ENCODE assay signal across 11 cellular contexts in genomic region chr9:35835216-35835604, GRCh38. TPM values are rescaled to one million over a fixed set of nuclear protein-coding genes. Genes with fewer than 3 reads are reported as not detected.
A peak's percentile ranks its signal among the peaks of the same experiment; 100 is the strongest.
DNase-seq lines count a peak whose midpoint lies in the region; ATAC-seq and TF ChIP-seq lines count a peak whose summit lies in the region.
"Had no signal": no experiment of that assay in that cellular context is flagged by ENCODE, and none has a peak within 500 bp of the region (broad histone marks: within the 10 kb centered on the region; RNA-seq: fewer than 3 reads in every experiment).

No MANE protein-coding gene starts in this region.

- H3K27me3 ChIP-seq in IMR-90 (ENCODE audit: control insufficient read depth, insufficient read depth, low read length) (no peaks in the 10 kb centered on the region), mammary epithelial cell (ENCODE audit: insufficient read depth, low read length) (no peaks in the 10 kb centered on the region), neuronal stem cell (ENCODE audit: control insufficient read depth in 3 of 3, insufficient read depth in 3 of 3, low read depth in 1 of 3, low read length in 3 of 3) (no peaks in the 10 kb centered on the region)

- H4K8ac ChIP-seq in IMR-90 (ENCODE audit: low read depth in 2 of 2, low read length in 2 of 2): no peak overlapping the region
- H4K8ac ChIP-seq in neuronal stem cell (ENCODE audit: low read depth, low read length): no peak overlapping the region

- no peak overlapping the region for H2BK20ac ChIP-seq in IMR-90 (ENCODE audit: low read depth, low read length)

- H3K9ac ChIP-seq in IMR-90 (ENCODE audit: low read depth, low read length): no peak overlapping the region
- no peak overlapping the region for H3K9ac ChIP-seq in mammary epithelial cell (ENCODE audit: insufficient read depth, low read length)
- H3K9ac ChIP-seq in neuronal stem cell (ENCODE audit: low read depth, low read length, poor library complexity): peak overlapping the region; percentile 52

- H3K18ac ChIP-seq in IMR-90 (ENCODE audit: low read depth, low read length) (no peak overlapping the region), neuronal stem cell (ENCODE audit: low read length) (no peak overlapping the region)

- H4K91ac ChIP-seq in IMR-90 (ENCODE audit: insufficient read depth, low read depth, low read length) (no peak overlapping the region), neuronal stem cell (ENCODE audit: low read depth, low read length, poor library complexity) (no peak overlapping the region)

- no peak overlapping the region for H2AK9ac ChIP-seq in IMR-90 (replicated peaks; ENCODE audit: low read depth, low read length, poor library complexity)

- H2AFZ ChIP-seq in IMR-90 (replicated peaks; ENCODE audit: low read length, poor library complexity) (no peak overlapping the region), mammary epithelial cell (ENCODE audit: low read depth, low read length) (no peak overlapping the region), neuronal stem cell (ENCODE audit: low read length) (no peak overlapping the region)

- intact Hi-C loops in IMR-90 (cut with micrococcal nuclease) (no loop called here), mammary epithelial cell (cut with micrococcal nuclease) (no loop called here)

- no peak overlapping the region for H3K14ac ChIP-seq in IMR-90 (replicated peaks; ENCODE audit: low read depth, low read length)
- no peak overlapping the region for H3K14ac ChIP-seq in neuronal stem cell (ENCODE audit: low read length)

- no peak for TF ChIP-seq POLR2A in IMR-90 (IDR thresholded peaks at IDR 0.05; ENCODE audit: low read depth, low read length)

- peaks cover 2 to 9% of the 10 kb centered on the region in 2 experiments; a peak in 3 of 4 replicates for H3K79me1 ChIP-seq in IMR-90 (ENCODE audit: low read depth in 1 of 2, low read length in 2 of 2)
- H3K79me1 ChIP-seq in neuronal stem cell (ENCODE audit: low read depth, low read length): peaks cover 1% of the 10 kb centered on the region

- H3K36me3 ChIP-seq in IMR-90 (ENCODE audit: control insufficient read depth, insufficient read depth, low read length) (no peaks in the 10 kb centered on the region), mammary epithelial cell (ENCODE audit: insufficient read depth, low read length) (no peaks in the 10 kb centered on the region), neuronal stem cell (replicated peaks in 1 of 2; ENCODE audit: control insufficient read depth in 2 of 2, insufficient read depth in 2 of 2, low read length in 2 of 2) (peaks cover 4 to 10% of the 10 kb centered on the region in 2 donors)

- CTCF ChIA-PET in GM10248 (lab: Yijun Ruan, JAX) (interaction anchor here (0.9 to 5.0 kb wide), 11 partner anchors 9 to 108 kb away, joined by 3 to 39 read pairs (median 4); no protein-coding TSS in a partner anchor), IMR-90 (lab: Yijun Ruan, JAX) (interaction anchor here (1.1 to 1.2 kb wide), 2 partner anchors 9 to 16 kb away, joined by 3 to 4 read pairs; no protein-coding TSS in a partner anchor), mammary epithelial cell (lab: Charles Lee; ENCODE audit: low non-redundant PET) (interaction anchor here (0.6 kb wide), 1 partner anchor 47 kb away, joined by 7 read pairs; no protein-coding TSS in a partner anchor)

- in situ Hi-C loops in IMR-90 (cut with MboI; ENCODE audit: low sequenced_read_pairs): no loop called here
- in situ Hi-C loops in mammary epithelial cell (cut with MboI; ENCODE audit: low sequenced_read_pairs in 2 of 2): no loop called here

- H3K9me1 ChIP-seq in IMR-90 (ENCODE audit: insufficient read depth, low read length): peaks cover 7% of the 10 kb centered on the region; the same call in 1 of the 2 replicates

- no peak overlapping the region for H2BK15ac ChIP-seq in IMR-90 (ENCODE audit: low read depth, low read length)
- H2BK15ac ChIP-seq in neuronal stem cell (ENCODE audit: low read length): no peak overlapping the region

- 0 out of 2 replicates have a peak, but pooled peaks have one; percentile 8 for TF ChIP-seq RAD21 in IMR-90 (IDR thresholded peaks at IDR 0.05; ENCODE audit: low read length)

- BruUV-seq in IMR-90 (replicated peaks; lab: Mats Ljungman, UMichigan): no TSS peak
- no TSS peak for BruUV-seq in mammary epithelial cell (replicated peaks; lab: Mats Ljungman, UMichigan)

- dilution Hi-C loops in IMR-90 (cut with HindIII; ENCODE audit: low sequenced_read_pairs, unreplicated experiment) (no loop called here), mammary epithelial cell (cut with HindIII; ENCODE audit: low sequenced_read_pairs) (no loop called here)

- ATAC-seq in IMR-90 (ENCODE audit: low read depth) (no peak), GM21390 (IDR thresholded peaks at IDR 0.05; ENCODE audit: unreplicated experiment) (no peak)
- ATAC-seq: heart left ventricle had no signal

- H3K4me1 ChIP-seq in IMR-90 (ENCODE audit: control insufficient read depth, insufficient read depth, low read length) (no peaks in the 10 kb centered on the region), mammary epithelial cell (ENCODE audit: insufficient read depth, low read length) (no peaks in the 10 kb centered on the region), neuronal stem cell (ENCODE audit: control insufficient read depth in 2 of 2, insufficient read depth in 1 of 2, low read depth in 1 of 2, low read length in 2 of 2) (peaks cover 0 to 5% of the 10 kb centered on the region in 2 donors)

- H3K79me2 ChIP-seq in mammary epithelial cell (ENCODE audit: insufficient read depth, low read length): no peaks in the 10 kb centered on the region

- H4K20me1 ChIP-seq in IMR-90 (ENCODE audit: insufficient read depth, low read length) (no peaks in the 10 kb centered on the region), mammary epithelial cell (ENCODE audit: insufficient read depth, low read length) (no peaks in the 10 kb centered on the region)

- TF ChIP-seq CTCF in GM10248 (IDR thresholded peaks at IDR 0.05; ENCODE audit: control extremely low read depth, extremely low read depth, low read depth, missing control alignments) (peak; percentile 13), IMR-90 (conservative IDR thresholded peaks at IDR 0.05; ENCODE audit: low read depth, low read length) (0 out of 2 replicates have a peak, but pooled peaks have one; percentile 10), mammary epithelial cell (conservative IDR thresholded peaks at IDR 0.05 in 1 of 2, IDR thresholded peaks at IDR 0.05 in 1 of 2; ENCODE audit: extremely low read depth in 1 of 2, insufficient read depth in 1 of 2, low read depth in 1 of 2, low read length in 2 of 2) (peak; percentile 22 to 50)

- 100% methylated on average over 1 of the region's 3 CpGs; no CpG with 5 or more reads in 1 of the 2 experiments for WGBS in IMR-90 (ENCODE audit: extremely low coverage in 2 of 2, insufficient read length in 1 of 2), 2 experiments
- 100% methylated on average over 3 of the region's 3 CpGs for WGBS in mammary epithelial cell (ENCODE audit: low coverage, missing lambda C conversion rate)
- no CpG with 5 or more reads among the region's 3 CpGs for WGBS in neuronal stem cell (ENCODE audit: extremely low coverage in 2 of 2, insufficient read length in 2 of 2, insufficient replicate concordance in 1 of 2), 2 donors

- no peak overlapping the region for H3K56ac ChIP-seq in IMR-90 (ENCODE audit: extremely low read depth, insufficient read depth, low read length)

- H3K9me3 ChIP-seq in IMR-90 (ENCODE audit: control insufficient read depth, insufficient read depth, low read length): no peaks in the 10 kb centered on the region
- no peaks in the 10 kb centered on the region for H3K9me3 ChIP-seq in mammary epithelial cell (replicated peaks; ENCODE audit: insufficient read depth, low read length)
- no peaks in the 10 kb centered on the region for H3K9me3 ChIP-seq in neuronal stem cell (replicated peaks in 1 of 2; ENCODE audit: control insufficient read depth in 2 of 2, insufficient read depth in 1 of 2, low read depth in 1 of 2, low read length in 2 of 2)
- H3K9me3 ChIP-seq: heart left ventricle had no signal

- no peak overlapping the region for H3K4me3 ChIP-seq in IMR-90 (ENCODE audit: insufficient read depth, low read depth, low read length)
- H3K4me3 ChIP-seq in mammary epithelial cell (replicated peaks in 1 of 3; ENCODE audit: insufficient read depth in 1 of 3, low read depth in 2 of 3, low read length in 3 of 3): no peak overlapping the region
- H3K4me3 ChIP-seq in neuronal stem cell (ENCODE audit: low read length in 2 of 2): no peak overlapping the region
- H3K4me3 ChIP-seq: heart left ventricle had no signal

- no peak overlapping the region for H2BK12ac ChIP-seq in neuronal stem cell (ENCODE audit: low read length)

- H2AK5ac ChIP-seq in IMR-90 (ENCODE audit: low read depth, low read length) (no peak overlapping the region), neuronal stem cell (ENCODE audit: low read depth, low read length) (no peak overlapping the region)

- no peak overlapping the region for H3K4me2 ChIP-seq in IMR-90 (ENCODE audit: low read depth, low read length)
- no peak overlapping the region for H3K4me2 ChIP-seq in mammary epithelial cell (ENCODE audit: insufficient read depth, low read depth, low read length)
- no peak overlapping the region for H3K4me2 ChIP-seq in neuronal stem cell (ENCODE audit: insufficient read depth, low read length, poor library complexity, severe bottlenecking)

- H3K4ac ChIP-seq in IMR-90 (ENCODE audit: low read depth, low read length): no peak overlapping the region
- no peak overlapping the region for H3K4ac ChIP-seq in neuronal stem cell (ENCODE audit: low read length)

- no peak for DNase-seq in GM10248 (ENCODE audit: extremely low spot score)
- no peak for DNase-seq in IMR-90
- no peak for DNase-seq in mammary epithelial cell
- DNase-seq in neuronal stem cell (ENCODE audit: low spot score): no peak
- no peak for DNase-seq in MV-4-11 (lab: John Stamatoyannopoulos, UW)
- no peak for DNase-seq in NCI-H1436 (lab: John Stamatoyannopoulos, UW)
- DNase-seq: heart left ventricle, NCI-H1417 had no signal

- no peak overlapping the region for H2BK5ac ChIP-seq in IMR-90 (ENCODE audit: low read depth, low read length, poor library complexity, severe bottlenecking)
- H2BK5ac ChIP-seq in neuronal stem cell (ENCODE audit: low read length): no peak overlapping the region

- H2BK120ac ChIP-seq in IMR-90 (ENCODE audit: low read depth, low read length): no peak overlapping the region
- no peak overlapping the region for H2BK120ac ChIP-seq in neuronal stem cell (ENCODE audit: low read depth, low read length)

- no peak overlapping the region for H4K5ac ChIP-seq in IMR-90 (ENCODE audit: low read depth, low read length)

- H3K27ac ChIP-seq in IMR-90 (ENCODE audit: insufficient read depth, low read length): no peak overlapping the region
- no peak overlapping the region for H3K27ac ChIP-seq in mammary epithelial cell (ENCODE audit: insufficient read depth, low read depth, low read length)
- H3K27ac ChIP-seq in neuronal stem cell (replicated peaks; ENCODE audit: low read length): no peak overlapping the region

- POLR2A ChIA-PET in GM10248 (lab: Yijun Ruan, JAX): no interaction called here
- POLR2A ChIA-PET in IMR-90 (lab: Charles Lee; ENCODE audit: unreplicated experiment): no interaction called here

- no peak overlapping the region for H3K23ac ChIP-seq in IMR-90 (ENCODE audit: low read depth, low read length)
- H3K23ac ChIP-seq in neuronal stem cell (ENCODE audit: low read depth, low read length, poor library complexity): no peak overlapping the region

RNA-seq across cellular contexts. Expression of gene TMEM8B, which starts 6.2 kb away (rescaled TPM):
- total RNA-seq in IMR-90 (2012; rRNA removed) (0.56 and 0.72 TPM in 2 replicates), mammary epithelial cell (1 to 10 TPM; 3.8 to 7.5 TPM)
- polyA plus RNA-seq in IMR-90 (2012; rRNA removed) (8.2 and 8.3 TPM in 2 replicates), mammary epithelial cell (1.9 TPM)
- 4.6 and 10.5 TPM in 2 replicates for polyA plus RNA-seq in IMR-90 (2012; cell fraction: cytosol; rRNA removed)
- 24.1 and 54.4 TPM in 2 replicates for polyA plus RNA-seq in IMR-90 (2012; cell fraction: nucleus; rRNA removed; ENCODE audit: low replicate concordance)
- 3.1 TPM for polyA minus RNA-seq in mammary epithelial cell
- 32.8 TPM for polyA plus RNA-seq in neuronal stem cell (2013, experiment 1 of 2)
- 35.8 TPM for polyA plus RNA-seq in neuronal stem cell (2013, experiment 2 of 2)

RNA-seq across cellular contexts. Expression of gene FAM221B, which starts 6.7 kb away (rescaled TPM):
- total RNA-seq in IMR-90 (2012; rRNA removed) (not detected in 2 replicates), mammary epithelial cell (not detected)
- polyA plus RNA-seq in IMR-90 (2012; rRNA removed) (not detected in 2 replicates), mammary epithelial cell (not detected)
- polyA plus RNA-seq in IMR-90 (2012; cell fraction: cytosol; rRNA removed): not detected in 2 replicates
- polyA plus RNA-seq in IMR-90 (2012; cell fraction: nucleus; rRNA removed; ENCODE audit: low replicate concordance): not detected in 2 replicates
- not detected for polyA minus RNA-seq in mammary epithelial cell
- 0.13 TPM for polyA plus RNA-seq in neuronal stem cell (2013, experiment 1 of 2)
- polyA plus RNA-seq in neuronal stem cell (2013, experiment 2 of 2): 0.10 TPM
- total RNA-seq: heart left ventricle; omental fat pad; T-helper 2 cell treated with Interferon-gamma antibody and Interleukin-4, amounts not matched to agents 100 ng/mL and 5 ng/mL, for 36 hours had no signal
- polyA plus RNA-seq: heart left ventricle had no signal

RNA-seq across cellular contexts. Expression of gene HINT2, which starts 20.4 kb away (rescaled TPM):
- total RNA-seq in IMR-90 (2012; rRNA removed) (6.7 and 7.5 TPM in 2 replicates), mammary epithelial cell (10 to 100 TPM; 11.7 to 31.9 TPM)
- polyA plus RNA-seq in IMR-90 (2012; rRNA removed) (17.4 and 20.6 TPM in 2 replicates), mammary epithelial cell (27.9 TPM)
- 26.5 and 46.4 TPM in 2 replicates for polyA plus RNA-seq in IMR-90 (2012; cell fraction: cytosol; rRNA removed)
- polyA plus RNA-seq in IMR-90 (2012; cell fraction: nucleus; rRNA removed; ENCODE audit: low replicate concordance): 10.9 and 11.6 TPM in 2 replicates
- 38.3 TPM for polyA minus RNA-seq in mammary epithelial cell
- polyA plus RNA-seq in neuronal stem cell (2013, experiment 1 of 2): 56.0 TPM
- polyA plus RNA-seq in neuronal stem cell (2013, experiment 2 of 2): 59.2 TPM

RNA-seq across cellular contexts. Expression of gene SPAG8, which starts 23.1 kb away (rescaled TPM):
- total RNA-seq in IMR-90 (2012; rRNA removed) (0.28 and 0.72 TPM in 2 replicates), mammary epithelial cell (under 1 TPM; 0.82 to 0.83 TPM)
- polyA plus RNA-seq in IMR-90 (2012; rRNA removed) (0.62 and 0.84 TPM in 2 replicates), mammary epithelial cell (0.23 TPM)
- polyA plus RNA-seq in IMR-90 (2012; cell fraction: cytosol; rRNA removed): 0.35 and 0.49 TPM in 2 replicates
- 4.4 and 5.1 TPM in 2 replicates for polyA plus RNA-seq in IMR-90 (2012; cell fraction: nucleus; rRNA removed; ENCODE audit: low replicate concordance)
- polyA minus RNA-seq in mammary epithelial cell: not detected
- polyA plus RNA-seq in neuronal stem cell (2013, experiment 1 of 2): 0.64 TPM
- polyA plus RNA-seq in neuronal stem cell (2013, experiment 2 of 2): 0.57 TPM

RNA-seq across cellular contexts. Expression of gene OR13J1, which starts 35.0 kb away (rescaled TPM):
- total RNA-seq in IMR-90 (2012; rRNA removed): not detected in 2 replicates
- not detected in 2 replicates for polyA plus RNA-seq in IMR-90 (2012; rRNA removed)
- polyA plus RNA-seq in IMR-90 (2012; cell fraction: cytosol; rRNA removed): not detected in 2 replicates
- not detected in 2 replicates for polyA plus RNA-seq in IMR-90 (2012; cell fraction: nucleus; rRNA removed; ENCODE audit: low replicate concordance)
- total RNA-seq in mammary epithelial cell: not detected
- polyA plus RNA-seq in mammary epithelial cell: not detected
- polyA minus RNA-seq in mammary epithelial cell: not detected
- polyA plus RNA-seq in neuronal stem cell (2013, experiment 1 of 2): not detected
- not detected for polyA plus RNA-seq in neuronal stem cell (2013, experiment 2 of 2)
- total RNA-seq: heart left ventricle; omental fat pad; T-helper 2 cell treated with Interferon-gamma antibody and Interleukin-4, amounts not matched to agents 100 ng/mL and 5 ng/mL, for 36 hours had no signal
- polyA plus RNA-seq: heart left ventricle had no signal
